1 cellular context compared by ENCODE assay signal in genomic region chr1:26724938-26725337, GRCh38.
TF ChIP-seq lines count a peak whose summit lies in the region.

No MANE protein-coding gene starts in this region.

TF ChIP-seq in HepG2, 621 proteins besides CTCF, POLR2A, EP300 and RAD21:
- TF ChIP-seq ZGPAT (CRISPR knock-in tag; IDR thresholded peaks at IDR 0.05): no peak
- TF ChIP-seq TFAP4 (IDR thresholded peaks at IDR 0.05; ENCODE audit: borderline replicate concordance, low read depth): no peak
- TF ChIP-seq ZNF768 (CRISPR knock-in tag; IDR thresholded peaks at IDR 0.05): no peak
- no peak for TF ChIP-seq ZMAT5 (CRISPR knock-in tag; IDR thresholded peaks at IDR 0.05; ENCODE audit: borderline replicate concordance, low read depth)
- TF ChIP-seq HIVEP1 (CRISPR knock-in tag; IDR thresholded peaks at IDR 0.05): no peak
- TF ChIP-seq ZNF441 (CRISPR knock-in tag; IDR thresholded peaks at IDR 0.05; ENCODE audit: borderline replicate concordance): no peak
- no peak for TF ChIP-seq MLLT10 (CRISPR knock-in tag; IDR thresholded peaks at IDR 0.05)
- TF ChIP-seq ZFP1 (CRISPR knock-in tag; IDR thresholded peaks at IDR 0.05): no peak
